8 cellular contexts compared by ENCODE assay signal in genomic region chr9:120928720-120929389, GRCh38. TPM values are rescaled to one million over a fixed set of nuclear protein-coding genes. Genes with fewer than 3 reads are reported as not detected.
DNase-seq lines count a peak whose midpoint lies in the region; ATAC-seq and TF ChIP-seq lines count a peak whose summit lies in the region.

No MANE protein-coding gene starts in this region.

- ATAC-seq in HG03066 (IDR thresholded peaks at IDR 0.05; ENCODE audit: low read depth, unreplicated experiment), result peak; percentile 25

- H3K9me3 ChIP-seq in OCI-LY1 (ENCODE audit: low read length) (no peaks in the 10 kb centered on the region), uterus (no peaks in the 10 kb centered on the region)

- H3K79me2 ChIP-seq in OCI-LY1 (ENCODE audit: insufficient read depth, low read length), result no peaks in the 10 kb centered on the region

- H3K36me3 ChIP-seq in OCI-LY1 (ENCODE audit: insufficient read depth, low read length) (no peaks in the 10 kb centered on the region; the same call in 1 of the 2 replicates), uterus (no peaks in the 10 kb centered on the region)

- peak overlapping the region; percentile 95 for H3K27ac ChIP-seq in OCI-LY1 (ENCODE audit: low read depth, low read length, poor library complexity, severe bottlenecking)
- peak overlapping the region; percentile 87 to 88 for H3K27ac ChIP-seq in uterus

- DNase-seq in SIG-M5 treated with dmso at 0.1 percent for 504 hours (lab: John Stamatoyannopoulos, UW; ENCODE audit: unreplicated experiment) (peak; percentile 61), SIG-M5 (lab: John Stamatoyannopoulos, UW) (no peak), globus pallidus (ENCODE audit: low spot score) (peak; percentile 54), nucleus accumbens (lab: John Stamatoyannopoulos, UW) (peak in 46 of 56 donors; percentile 20 to 77 (median 46)), uterus (peak; percentile 67 to 75)
- DNase-seq in activated naive CD4-positive, alpha-beta T cell (lab: John Stamatoyannopoulos, UW), result peak in 3 of 4 experiments; percentile 35 to 72 (median 59)

- H3K4me2 ChIP-seq in OCI-LY1 (ENCODE audit: low read length), result peak overlapping the region; percentile 86

- H3F3A ChIP-seq in OCI-LY1 (ENCODE audit: insufficient read depth, low read length), result peaks cover 8% of the 10 kb centered on the region

- peak in 1 of 2 donors; percentile 51 for TF ChIP-seq POLR2A in uterus (IDR thresholded peaks at IDR 0.05)

- peak overlapping the region; percentile 78 for H3K9ac ChIP-seq in OCI-LY1 (ENCODE audit: low read length)

- H3K9me2 ChIP-seq in OCI-LY1 (ENCODE audit: low read depth, low read length), result no peaks in the 10 kb centered on the region

- H3K4me1 ChIP-seq in OCI-LY1 (ENCODE audit: insufficient read depth, low read length, severe bottlenecking), result peaks cover 83% of the 10 kb centered on the region
- H3K4me1 ChIP-seq in uterus, result no peaks in the 10 kb centered on the region

- H4K20me1 ChIP-seq in OCI-LY1 (ENCODE audit: insufficient read depth, low read length), result no peaks in the 10 kb centered on the region

- H3K4me3 ChIP-seq in OCI-LY1 (ENCODE audit: low read depth, low read length, poor library complexity, severe bottlenecking) (peak overlapping the region; percentile 62), uterus (peak overlapping the region; percentile 44 to 68)

- no peaks in the 10 kb centered on the region for H3K27me3 ChIP-seq in OCI-LY1 (ENCODE audit: insufficient read depth, low read length)
- H3K27me3 ChIP-seq in uterus, result no peaks in the 10 kb centered on the region

- H2AFZ ChIP-seq in OCI-LY1 (ENCODE audit: low read length), result peak overlapping the region; percentile 18; the same call in 1 of the 2 replicates

- TF ChIP-seq CTCF in OCI-LY1 (IDR thresholded peaks at IDR 0.05; ENCODE audit: low read length) (peak; percentile 23; the same call in 1 of the 2 replicates), uterus (IDR thresholded peaks at IDR 0.05) (peak in 2 of 4 experiments; percentile 38 to 39)

- intact Hi-C loops in uterus (cut with DNase I; ENCODE audit: low total_unique reads), result no loop called here

RNA-seq across cellular contexts. Expression of gene TRAF1, which starts 2.3 kb away (rescaled TPM):
- total RNA-seq in uterus, result 1 to 10 TPM in 2 of 4 donors, under 1 TPM in 2; 0.51 to 8.7 (median 2.6) TPM

RNA-seq across cellular contexts. Expression of gene PHF19, which starts 51.9 kb away (rescaled TPM):
- 10 to 100 TPM; 12.6 to 76.3 (median 31.8) TPM for total RNA-seq in uterus
